In genomic region chr16:369866-370436, GRCh38 we compare ENCODE assay signal across 8 cellular contexts. TPM values are rescaled to one million over a fixed set of nuclear protein-coding genes. Genes with fewer than 3 reads are reported as not detected.
DNase-seq lines count a peak whose midpoint lies in the region; ATAC-seq and TF ChIP-seq lines count a peak whose summit lies in the region.

No MANE protein-coding gene starts in this region.

- H3K18ac ChIP-seq in neuronal stem cell (ENCODE audit: low read length), result no peak overlapping the region

- no peak overlapping the region for H4K91ac ChIP-seq in neuronal stem cell (ENCODE audit: low read depth, low read length, poor library complexity)

- TF ChIP-seq CTCF in epithelial cell of esophagus (IDR thresholded peaks at IDR 0.05; ENCODE audit: insufficient read depth, low read depth, low read length, missing control alignments), result no peak

- H3K9ac ChIP-seq in NT2/D1 (ENCODE audit: insufficient read length, low read depth), result peak overlapping the region; percentile 88
- H3K9ac ChIP-seq in neuronal stem cell (ENCODE audit: low read depth, low read length, poor library complexity), result peak overlapping the region; percentile 60

- no peak for DNase-seq in CD4-positive, CD25-positive, alpha-beta regulatory T cell
- DNase-seq in NT2/D1 (ENCODE audit: low read depth, low spot score) (no peak), epithelial cell of esophagus (ENCODE audit: low read depth) (peak; percentile 25), neuronal stem cell (ENCODE audit: low spot score) (no peak), KG1 (lab: John Stamatoyannopoulos, UW) (no peak), GDM1 (lab: John Stamatoyannopoulos, UW) (no peak)

- H3K4me3 Mint-ChIP-seq in CD4-positive, CD25-positive, alpha-beta regulatory T cell, result peak overlapping the region; percentile 70 to 89 (median 81)

- ATAC-seq in CD4-positive, CD25-positive, alpha-beta regulatory T cell (ENCODE audit: low read depth in 2 of 2), result no peak
- no peak for ATAC-seq in HG02759 (IDR thresholded peaks at IDR 0.05; ENCODE audit: unreplicated experiment)
- ATAC-seq in HG03045 (IDR thresholded peaks at IDR 0.05; ENCODE audit: unreplicated experiment), result no peak

- H3K27me3 Mint-ChIP-seq in CD4-positive, CD25-positive, alpha-beta regulatory T cell, result no peaks in the 10 kb centered on the region

- H3K36me3 ChIP-seq in CD4-positive, CD25-positive, alpha-beta regulatory T cell (ENCODE audit: control insufficient read depth, insufficient read depth, low read length), result peaks cover 26% of the 10 kb centered on the region
- H3K36me3 ChIP-seq in NT2/D1 (ENCODE audit: insufficient read depth, insufficient read length, low read length) (peaks cover 82% of the 10 kb centered on the region), neuronal stem cell (replicated peaks in 1 of 2; ENCODE audit: control insufficient read depth in 2 of 2, insufficient read depth in 2 of 2, low read length in 2 of 2) (peaks cover 42 to 78% of the 10 kb centered on the region in 2 donors)

- no peaks in the 10 kb centered on the region for H3K27me3 ChIP-seq in CD4-positive, CD25-positive, alpha-beta regulatory T cell (ENCODE audit: control insufficient read depth, insufficient read depth, low read length)
- H3K27me3 ChIP-seq in NT2/D1 (ENCODE audit: insufficient read depth, insufficient read length), result no peaks in the 10 kb centered on the region
- H3K27me3 ChIP-seq in neuronal stem cell (ENCODE audit: control insufficient read depth in 3 of 3, insufficient read depth in 3 of 3, low read depth in 1 of 3, low read length in 3 of 3), result no peaks in the 10 kb centered on the region

- H3K4me1 Mint-ChIP-seq in CD4-positive, CD25-positive, alpha-beta regulatory T cell, result peaks cover 0 to 24% (median 8%) of the 10 kb centered on the region in 4 donors

- peak overlapping the region; percentile 74 for H3K27ac ChIP-seq in CD4-positive, CD25-positive, alpha-beta regulatory T cell (ENCODE audit: insufficient read depth, low read length, poor library complexity, severe bottlenecking)
- no peak overlapping the region for H3K27ac ChIP-seq in neuronal stem cell (replicated peaks; ENCODE audit: low read length)

- H3K4ac ChIP-seq in neuronal stem cell (ENCODE audit: low read length), result no peak overlapping the region

- peak overlapping the region in 2 of 3 donors; percentile 88 for H3K27ac Mint-ChIP-seq in CD4-positive, CD25-positive, alpha-beta regulatory T cell

- H2AFZ ChIP-seq in neuronal stem cell (ENCODE audit: low read length), result no peak overlapping the region

- H2AK5ac ChIP-seq in neuronal stem cell (ENCODE audit: low read depth, low read length), result no peak overlapping the region

- peaks cover 16% of the 10 kb centered on the region for H3K4me1 ChIP-seq in CD4-positive, CD25-positive, alpha-beta regulatory T cell (ENCODE audit: control insufficient read depth, insufficient read depth, low read length, poor library complexity, severe bottlenecking)
- H3K4me1 ChIP-seq in NT2/D1 (ENCODE audit: insufficient read depth, insufficient read length), result peaks cover 15% of the 10 kb centered on the region
- H3K4me1 ChIP-seq in neuronal stem cell (ENCODE audit: control insufficient read depth in 2 of 2, insufficient read depth in 1 of 2, low read depth in 1 of 2, low read length in 2 of 2), result peaks cover 4 to 6% of the 10 kb centered on the region in 2 donors

- peak overlapping the region; percentile 17 for H4K8ac ChIP-seq in neuronal stem cell (ENCODE audit: low read depth, low read length)

- H2BK5ac ChIP-seq in neuronal stem cell (ENCODE audit: low read length), result peak overlapping the region; percentile 11

- H3K4me2 ChIP-seq in neuronal stem cell (ENCODE audit: insufficient read depth, low read length, poor library complexity, severe bottlenecking), result peak overlapping the region; percentile 62

- H3K14ac ChIP-seq in neuronal stem cell (ENCODE audit: low read length), result peak overlapping the region; percentile 71

- H3K79me1 ChIP-seq in neuronal stem cell (ENCODE audit: low read depth, low read length), result peaks cover 9% of the 10 kb centered on the region

- no peak overlapping the region for H2BK12ac ChIP-seq in neuronal stem cell (ENCODE audit: low read length)

- H3K23ac ChIP-seq in neuronal stem cell (ENCODE audit: low read depth, low read length, poor library complexity), result peak overlapping the region; percentile 85

- no peak overlapping the region for H3K4me3 ChIP-seq in CD4-positive, CD25-positive, alpha-beta regulatory T cell (ENCODE audit: low read depth, low read length)
- H3K4me3 ChIP-seq in NT2/D1 (ENCODE audit: insufficient read length, low read depth), result peak overlapping the region; percentile 51
- peak overlapping the region; percentile 40 for H3K4me3 ChIP-seq in epithelial cell of esophagus (ENCODE audit: low read length)
- H3K4me3 ChIP-seq in neuronal stem cell (ENCODE audit: low read length in 2 of 2), result peak overlapping the region; percentile 40 to 66

- H3K9me3 ChIP-seq in CD4-positive, CD25-positive, alpha-beta regulatory T cell (ENCODE audit: control insufficient read depth in 2 of 2, low read length in 2 of 2), result no peaks in the 10 kb centered on the region
- H3K9me3 ChIP-seq in NT2/D1 (ENCODE audit: insufficient read depth, low read length) (no peaks in the 10 kb centered on the region), neuronal stem cell (replicated peaks in 1 of 2; ENCODE audit: control insufficient read depth in 2 of 2, insufficient read depth in 1 of 2, low read depth in 1 of 2, low read length in 2 of 2) (no peaks in the 10 kb centered on the region)

- H3K36me3 Mint-ChIP-seq in CD4-positive, CD25-positive, alpha-beta regulatory T cell, result peaks cover 12% of the 10 kb centered on the region

- no peak overlapping the region for H2BK120ac ChIP-seq in neuronal stem cell (ENCODE audit: low read depth, low read length)

- H3K9me3 Mint-ChIP-seq in CD4-positive, CD25-positive, alpha-beta regulatory T cell, result no peaks in the 10 kb centered on the region

- no CpG with 5 or more reads among the region's 44 CpGs for WGBS in neuronal stem cell (ENCODE audit: extremely low coverage in 2 of 2, insufficient read length in 2 of 2, insufficient replicate concordance in 1 of 2), 2 donors

- H2BK15ac ChIP-seq in neuronal stem cell (ENCODE audit: low read length), result no peak overlapping the region

RNA-seq across cellular contexts. Expression of gene MRPL28, which starts 0.4 kb away (rescaled TPM):
- 37.8 TPM for total RNA-seq in CD4-positive, CD25-positive, alpha-beta regulatory T cell
- polyA plus RNA-seq in CD4-positive, CD25-positive, alpha-beta regulatory T cell, result 100 to 1,000 TPM in 1 of 4 donors, 10 to 100 TPM in 3; 63.0 to 109 (median 85.2) TPM
- 68.8 TPM for polyA plus RNA-seq in neuronal stem cell (2013, experiment 1 of 2)
- polyA plus RNA-seq in neuronal stem cell (2013, experiment 2 of 2), result 73.1 TPM

RNA-seq across cellular contexts. Expression of gene PGAP6, which starts 11.8 kb away (rescaled TPM):
- 71.4 TPM for total RNA-seq in CD4-positive, CD25-positive, alpha-beta regulatory T cell
- 10 to 100 TPM in 3 of 4 donors, 1 to 10 TPM in 1; 7.8 to 45.3 (median 32.2) TPM for polyA plus RNA-seq in CD4-positive, CD25-positive, alpha-beta regulatory T cell
- 30.5 TPM for polyA plus RNA-seq in neuronal stem cell (2013, experiment 1 of 2)
- polyA plus RNA-seq in neuronal stem cell (2013, experiment 2 of 2), result 28.5 TPM

RNA-seq across cellular contexts. Expression of gene AXIN1, which starts 17.4 kb away (rescaled TPM):
- total RNA-seq in CD4-positive, CD25-positive, alpha-beta regulatory T cell, result 45.2 TPM
- 1 to 10 TPM; 1.1 to 2.9 (median 1.4) TPM for polyA plus RNA-seq in CD4-positive, CD25-positive, alpha-beta regulatory T cell
- 19.3 TPM for polyA plus RNA-seq in neuronal stem cell (2013, experiment 1 of 2)
- polyA plus RNA-seq in neuronal stem cell (2013, experiment 2 of 2), result 18.9 TPM

RNA-seq across cellular contexts. Expression of gene NME4, which starts 27.0 kb away (rescaled TPM):
- total RNA-seq in CD4-positive, CD25-positive, alpha-beta regulatory T cell, result 6.7 TPM
- polyA plus RNA-seq in CD4-positive, CD25-positive, alpha-beta regulatory T cell, result 10 to 100 TPM; 16.2 to 29.8 (median 23.1) TPM
- polyA plus RNA-seq in neuronal stem cell (2013, experiment 1 of 2), result 329 TPM
- polyA plus RNA-seq in neuronal stem cell (2013, experiment 2 of 2), result 313 TPM

RNA-seq across cellular contexts. Expression of gene DECR2, which starts 31.7 kb away (rescaled TPM):
- total RNA-seq in CD4-positive, CD25-positive, alpha-beta regulatory T cell, result 4.8 TPM
- 1 to 10 TPM; 2.2 to 4.5 (median 2.7) TPM for polyA plus RNA-seq in CD4-positive, CD25-positive, alpha-beta regulatory T cell
- polyA plus RNA-seq in neuronal stem cell (2013, experiment 1 of 2), result 17.1 TPM
- polyA plus RNA-seq in neuronal stem cell (2013, experiment 2 of 2), result 17.8 TPM
